34 cellular contexts compared by ENCODE assay signal in genomic region chr20:51587145-51587544, GRCh38.
"Had no signal": no experiment of that assay in that cellular context is flagged by ENCODE, and none has a peak within 500 bp of the region (broad histone marks: within the 10 kb centered on the region; RNA-seq: fewer than 3 reads in every experiment).

No MANE protein-coding gene starts in this region.

- H3K27me3 ChIP-seq: adrenal gland, body of pancreas, breast epithelium had no signal

- H2AFZ ChIP-seq: PC-9 had no signal

- H3K4me1 ChIP-seq: adrenal gland, body of pancreas, breast epithelium had no signal

- H3K9ac ChIP-seq: KMS-11 had no signal

- H3K27ac ChIP-seq: adrenal gland, body of pancreas, breast epithelium, KMS-11, PC-9, RWPE1, VCaP had no signal

- H3K9me3 ChIP-seq: adrenal gland, body of pancreas, breast epithelium had no signal

- H3K36me3 ChIP-seq: adrenal gland, breast epithelium had no signal

- DNase-seq: activated B cell treated with CpG ODN at 0.5 μM for 24 hours; activated CD4-positive, alpha-beta memory T cell treated with anti-CD3 and anti-CD28 coated beads for 36 hours; activated CD4-positive, alpha-beta T cell treated with anti-CD3 and anti-CD28 coated beads for 4 hours; activated CD4-positive, alpha-beta T cell treated with anti-CD3 and anti-CD28 coated beads, Interleukin-2, amount 50 U/mL, for 1 hour; activated CD4-positive, CD25-positive, alpha-beta regulatory T cell treated with anti-CD3 and anti-CD28 coated beads, Interleukin-2, amount 50 U/mL, for 72 hours; activated CD8-positive, alpha-beta memory T cell treated with anti-CD3 and anti-CD28 coated beads, Interleukin-2, amount 50 U/mL, for 4 hours; activated gamma-delta T cell treated with Interleukin-2 at 50 U/mL for 16 hours; activated naive CD4-positive, alpha-beta T cell treated with anti-CD3 and anti-CD28 coated beads for 36 hours; activated T-cell treated with anti-CD3 and anti-CD28 coated beads for 4 hours; activated T-cell treated with anti-CD3 and anti-CD28 coated beads, Interleukin-2, amount 50 U/mL, for 4 hours; adrenal gland; body of pancreas; NCI-H1092 treated with DMSO at 0.1 percent for 48 hours; NCI-H1417; NCI-H146; NCI-H187; NCI-H2029 treated with DMSO at 0.1 percent for 48 hours; NCI-H2107; NCI-H2171; NCI-H510A; NCI-H69; NCI-H82; PC-9; SIG-M5; SW 1271; T-helper 1 cell; T-helper 2 cell; T-helper 9 cell had no signal

- H3K4me2 ChIP-seq: KMS-11, PC-9 had no signal

- H3K4me3 ChIP-seq: adrenal gland, body of pancreas, breast epithelium, PC-9 had no signal

- ATAC-seq: activated naive CD4-positive, alpha-beta T cell treated with anti-CD3 and anti-CD28 coated beads, Interleukin-2, amount 50 U/mL, for 72 hours; activated T-cell treated with anti-CD3 and anti-CD28 coated beads, Interleukin-2, amount 50 U/mL, for 4 hours; body of pancreas; Right ventricle myocardium inferior had no signal
